ENCODE assay signal across 10 cellular contexts in the genomic region with DNA sequence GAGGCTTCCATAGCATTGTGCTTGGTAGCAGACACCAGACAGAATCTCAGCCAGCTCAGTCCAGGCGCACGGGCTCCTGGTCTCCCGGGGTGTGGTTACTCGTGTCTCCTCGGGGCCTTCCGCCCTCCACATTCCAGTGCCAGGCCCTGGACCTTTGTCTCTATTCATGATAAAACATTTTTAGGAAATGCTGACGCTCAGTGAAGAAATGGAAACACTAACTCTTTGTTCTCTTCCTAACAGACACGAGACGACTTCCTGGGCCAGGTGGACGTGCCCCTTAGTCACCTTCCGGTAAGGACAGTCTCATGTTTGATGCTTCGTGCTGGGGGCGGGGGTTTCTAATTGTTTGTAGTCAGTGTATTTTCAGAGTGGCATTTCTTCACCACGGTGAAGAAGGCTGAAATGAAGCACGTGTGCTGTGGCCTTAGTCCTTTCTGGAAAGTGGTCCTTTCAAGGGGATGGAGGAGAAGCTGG.
DNase-seq lines count a peak whose midpoint lies in the region; ATAC-seq, FAIRE-seq and TF ChIP-seq lines count a peak whose summit lies in the region.
"Had no signal": no experiment of that assay in that cellular context is flagged by ENCODE, and none has a peak within 500 bp of the region (broad histone marks: within the 10 kb centered on the region; RNA-seq: fewer than 3 reads in every experiment).

No MANE protein-coding gene starts in this region.

- H3K9me3 Mint-ChIP-seq in astrocyte (ENCODE audit: unreplicated experiment) = peaks cover 2% of the 10 kb centered on the region
- H3K9me3 Mint-ChIP-seq in activated T-cell treated with anti-CD3 and anti-CD28 coated beads, Interleukin-2, amount 50 U/mL, for 4 hours = no peaks in the 10 kb centered on the region

- H3K4me1 ChIP-seq in astrocyte (ENCODE audit: insufficient read depth, low read length) = peaks cover 33% of the 10 kb centered on the region
- peaks cover 12% of the 10 kb centered on the region for H3K4me1 ChIP-seq in right cardiac atrium (ENCODE audit: control insufficient read depth, insufficient read depth, low read length)
- peaks cover 66 to 79% of the 10 kb centered on the region in 2 donors for H3K4me1 ChIP-seq in gastrocnemius medialis

- H3K27me3 ChIP-seq in astrocyte (ENCODE audit: insufficient read depth, low read length) = no peaks in the 10 kb centered on the region
- no peaks in the 10 kb centered on the region for H3K27me3 ChIP-seq in right cardiac atrium (ENCODE audit: control insufficient read depth, insufficient read depth)
- H3K27me3 ChIP-seq in gastrocnemius medialis = no peaks in the 10 kb centered on the region

- H3K9me3 ChIP-seq in astrocyte (ENCODE audit: insufficient read depth, low read depth, low read length) = no peaks in the 10 kb centered on the region
- H3K9me3 ChIP-seq in right cardiac atrium (ENCODE audit: control insufficient read depth, low read length) = no peaks in the 10 kb centered on the region
- no peaks in the 10 kb centered on the region for H3K9me3 ChIP-seq in gastrocnemius medialis

- peaks cover 40% of the 10 kb centered on the region for H3K4me1 Mint-ChIP-seq in astrocyte (ENCODE audit: low read depth, unreplicated experiment)
- peaks cover 45% of the 10 kb centered on the region for H3K4me1 Mint-ChIP-seq in activated T-cell treated with anti-CD3 and anti-CD28 coated beads, Interleukin-2, amount 50 U/mL, for 4 hours (ENCODE audit: low read depth)

- no peak overlapping the region for H3K9ac ChIP-seq in astrocyte (ENCODE audit: low read length)

- no peak overlapping the region for H3K4me3 ChIP-seq in astrocyte (ENCODE audit: insufficient read depth, low read depth, low read length)
- H3K4me3 ChIP-seq in right cardiac atrium (ENCODE audit: low read length) = no peak overlapping the region
- H3K4me3 ChIP-seq in gastrocnemius medialis = no peak overlapping the region

- H3K4me2 ChIP-seq in astrocyte (ENCODE audit: low read length) = peak overlapping the region; percentile 64

- in situ Hi-C loops in gastrocnemius medialis (cut with MboI; ENCODE audit: low sequenced_read_pairs in 4 of 4) = no loop called here

- WGBS in right cardiac atrium = 46% methylated on average over 15 of the region's 15 CpGs

- H3K27ac ChIP-seq in astrocyte (ENCODE audit: low read depth, low read length) = peak overlapping the region; percentile 18
- peak overlapping the region; percentile 77 for H3K27ac ChIP-seq in right cardiac atrium (ENCODE audit: low read length)
- H3K27ac ChIP-seq in gastrocnemius medialis = peak overlapping the region; percentile 77 to 91 (median 80)

- ATAC-seq in right cardiac atrium = peak; percentile 52 to 81
- ATAC-seq in gastrocnemius medialis = peak; percentile 22 to 27
- ATAC-seq in HG02759 (IDR thresholded peaks at IDR 0.05; ENCODE audit: unreplicated experiment) = no peak
- ATAC-seq in HG02938 (IDR thresholded peaks at IDR 0.05; ENCODE audit: unreplicated experiment) = no peak
- no peak for ATAC-seq in activated T-cell treated with anti-CD3 and anti-CD28 coated beads, Interleukin-2, amount 50 U/mL, for 4 hours

- peaks cover 4% of the 10 kb centered on the region for H3K36me3 ChIP-seq in astrocyte (ENCODE audit: insufficient read depth, low read length)
- no peaks in the 10 kb centered on the region for H3K36me3 ChIP-seq in gastrocnemius medialis

- H2AFZ ChIP-seq in astrocyte (ENCODE audit: low read depth, low read length) = no peak overlapping the region

- TF ChIP-seq CTCF in astrocyte (IDR thresholded peaks at IDR 0.05; ENCODE audit: insufficient read depth, low read depth, low read length) (no peak), gastrocnemius medialis (IDR thresholded peaks at IDR 0.05 in 4 of 5, conservative IDR thresholded peaks at IDR 0.05 in 1 of 5) (no peak)

- peak overlapping the region; percentile 87 for H3K27ac Mint-ChIP-seq in astrocyte (ENCODE audit: unreplicated experiment)

- peak; percentile 17 for DNase-seq in ELR (ENCODE audit: low read depth)
- DNase-seq in astrocyte (ENCODE audit: low read depth) = peak; percentile 37
- DNase-seq in right cardiac atrium = peak; percentile 65 to 79 (median 65)
- DNase-seq in gastrocnemius medialis = peak in 1 of 2 donors; percentile 52
- DNase-seq in epidermal melanocyte (ENCODE audit: insufficient read length, low spot score) = no peak
- no peak for DNase-seq in activated T-cell treated with anti-CD3 and anti-CD28 coated beads, Interleukin-2, amount 50 U/mL, for 4 hours
- DNase-seq: activated CD4-positive, alpha-beta T cell treated with anti-CD3 and anti-CD28 coated beads, Interleukin-2, amount 50 U/mL, for 48 hours had no signal

- H3K4me3 Mint-ChIP-seq in astrocyte (ENCODE audit: unreplicated experiment) = peak overlapping the region; percentile 40
- no peak overlapping the region for H3K4me3 Mint-ChIP-seq in activated T-cell treated with anti-CD3 and anti-CD28 coated beads, Interleukin-2, amount 50 U/mL, for 4 hours

- peaks cover 46% of the 10 kb centered on the region for H3K79me2 ChIP-seq in astrocyte (ENCODE audit: insufficient read depth, low read length)

- intact Hi-C loops in right cardiac atrium (cut with DNase I) = loop anchor here in 2 of 4 donors (10.0 kb wide), 2 partner anchors 61 to 111 kb away; no protein-coding TSS in a partner anchor
- intact Hi-C loops in gastrocnemius medialis (cut with DNase I; ENCODE audit: low total_unique reads) = loop anchor here (10.0 kb wide), 2 partner anchors 551 to 691 kb away; a partner anchor contains a TSS

- H4K20me1 ChIP-seq in astrocyte (ENCODE audit: insufficient read depth, low read length) = peaks cover 70% of the 10 kb centered on the region

- H3K27me3 Mint-ChIP-seq in astrocyte (ENCODE audit: low read depth, unreplicated experiment) = no peaks in the 10 kb centered on the region
- H3K27me3 Mint-ChIP-seq in activated T-cell treated with anti-CD3 and anti-CD28 coated beads, Interleukin-2, amount 50 U/mL, for 4 hours (ENCODE audit: low read depth) = no peaks in the 10 kb centered on the region

- peak in 1 of 2 donors; percentile 4 for TF ChIP-seq POLR2A in gastrocnemius medialis (IDR thresholded peaks at IDR 0.05)

- no peak for FAIRE-seq in astrocyte (lab: Jason Lieb, UNC)
- FAIRE-seq: GM18507 had no signal

- H3K36me3 Mint-ChIP-seq in astrocyte (ENCODE audit: low read depth, unreplicated experiment) = peaks cover 17% of the 10 kb centered on the region
- H3K36me3 Mint-ChIP-seq in activated T-cell treated with anti-CD3 and anti-CD28 coated beads, Interleukin-2, amount 50 U/mL, for 4 hours (ENCODE audit: insufficient read depth) = no peaks in the 10 kb centered on the region

Comparison
In these comparisons a context has a peak if more than half of its experiments do, and no peak if none do; other contexts are left out.
1. DNase-seq: peak in ELR (single experiment), astrocyte (single experiment) and right cardiac atrium (3 of 3); none in epidermal melanocyte (single experiment) and activated T-cell treated with anti-CD3 and anti-CD28 coated beads, Interleukin-2, amount 50 U/mL, for 4 hours (single experiment).
2. H3K27ac ChIP-seq: peak in every context shown above with its lines; median percentile 80 in gastrocnemius medialis; 77 in right cardiac atrium; 18 in astrocyte.
3. ATAC-seq: peak in right cardiac atrium (2 of 2) and gastrocnemius medialis (2 of 2); none in HG02759 (single experiment), HG02938 (single experiment) and activated T-cell treated with anti-CD3 and anti-CD28 coated beads, Interleukin-2, amount 50 U/mL, for 4 hours (0 of 2).